17 cellular contexts compared by ENCODE assay signal in the genomic region with DNA sequence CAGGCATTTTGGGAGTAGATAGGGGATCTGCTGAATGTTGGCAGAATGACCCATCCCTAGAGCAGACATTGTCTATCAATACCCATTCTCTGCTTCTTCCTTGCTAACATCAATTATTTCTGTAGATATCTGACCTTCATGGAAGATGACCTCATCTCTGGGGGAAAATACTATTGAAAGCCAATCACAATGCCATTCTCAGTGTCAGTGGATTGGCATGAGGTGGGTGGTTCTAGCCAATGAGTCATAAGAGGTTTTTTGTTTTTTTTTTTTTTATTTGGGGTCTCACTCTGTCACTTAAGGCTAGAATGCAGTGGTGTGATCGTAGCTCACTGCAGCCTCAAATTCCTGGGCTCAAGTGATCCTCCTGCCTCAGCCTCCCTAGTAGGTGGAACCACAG. TPM values are rescaled to one million over a fixed set of nuclear protein-coding genes. Genes with fewer than 3 reads are reported as not detected.
DNase-seq lines count a peak whose midpoint lies in the region; ATAC-seq, FAIRE-seq and TF ChIP-seq lines count a peak whose summit lies in the region.
"Had no signal": no experiment of that assay in that cellular context is flagged by ENCODE, and none has a peak within 500 bp of the region (broad histone marks: within the 10 kb centered on the region; RNA-seq: fewer than 3 reads in every experiment).

No MANE protein-coding gene starts in this region.

- H3K9me3 ChIP-seq in T-helper 17 cell (ENCODE audit: control insufficient read depth, low read length, poor library complexity, severe bottlenecking) (no peaks in the 10 kb centered on the region), fibroblast of lung (ENCODE audit: control insufficient read depth, insufficient read depth, low read depth, low read length) (no peaks in the 10 kb centered on the region), skeletal muscle satellite cell (replicated peaks; ENCODE audit: low read length) (no peaks in the 10 kb centered on the region)
- H3K9me3 ChIP-seq: neutrophil had no signal

- H3K4me1 Mint-ChIP-seq in T-helper 17 cell = peaks cover 2% of the 10 kb centered on the region

- H3K79me2 ChIP-seq in fibroblast of lung (ENCODE audit: control insufficient read depth, insufficient read depth, low read length) = no peaks in the 10 kb centered on the region

- no peaks in the 10 kb centered on the region for H3K36me3 Mint-ChIP-seq in T-helper 17 cell (ENCODE audit: low read depth)

- H3K27me3 Mint-ChIP-seq in T-helper 17 cell = no peaks in the 10 kb centered on the region

- no peak for TF ChIP-seq POLR2A in H54 (IDR thresholded peaks at IDR 0.05; ENCODE audit: low read depth, low read length)

- TF ChIP-seq CTCF in fibroblast of lung (conservative IDR thresholded peaks at IDR 0.05 in 1 of 2, IDR thresholded peaks at IDR 0.05 in 1 of 2; ENCODE audit: low read depth in 1 of 2, low read length in 2 of 2) = no peak

- no peak overlapping the region for H2AFZ ChIP-seq in fibroblast of lung (ENCODE audit: low read length)

- no peak overlapping the region for H3K4me2 ChIP-seq in fibroblast of lung (ENCODE audit: extremely low read depth, insufficient read depth, low read length)
- peak overlapping the region; percentile 60 for H3K4me2 ChIP-seq in skeletal muscle satellite cell (ENCODE audit: low read length)
- H3K4me2 ChIP-seq: KMS-11 had no signal

- H3K27ac ChIP-seq in fibroblast of lung (ENCODE audit: insufficient read depth, low read length) = peak overlapping the region; percentile 50
- H3K27ac ChIP-seq: KMS-11, neutrophil had no signal

- H3K27me3 ChIP-seq in fibroblast of lung (ENCODE audit: control insufficient read depth, insufficient read depth, low read length) (no peaks in the 10 kb centered on the region), skeletal muscle satellite cell (ENCODE audit: control insufficient read depth, insufficient read depth, low read length) (no peaks in the 10 kb centered on the region)
- H3K27me3 ChIP-seq: neutrophil had no signal

- H3K4me3 ChIP-seq in fibroblast of lung (replicated peaks in 1 of 4; ENCODE audit: control extremely low read depth in 1 of 4, insufficient read depth in 1 of 4, low read depth in 3 of 4, low read length in 4 of 4) = no peak overlapping the region
- peak overlapping the region; percentile 6 for H3K4me3 ChIP-seq in skeletal muscle satellite cell (ENCODE audit: low read length)

- H3K4me1 ChIP-seq in fibroblast of lung (ENCODE audit: control insufficient read depth, extremely low read depth, insufficient read depth, low read length) (peaks cover 11% of the 10 kb centered on the region), skeletal muscle satellite cell (ENCODE audit: control insufficient read depth, insufficient read depth, low read length) (peaks cover 39% of the 10 kb centered on the region)

- FAIRE-seq in H54 (lab: Jason Lieb, UNC) = peak; percentile 60
- FAIRE-seq: colon, frontal cortex had no signal

- H3K36me3 ChIP-seq in fibroblast of lung (ENCODE audit: control insufficient read depth, insufficient read depth, low read length) (peaks cover 19% of the 10 kb centered on the region), skeletal muscle satellite cell (ENCODE audit: insufficient read depth, low read length) (peaks cover 60% of the 10 kb centered on the region)

- no peaks in the 10 kb centered on the region for H4K20me1 ChIP-seq in fibroblast of lung (ENCODE audit: control insufficient read depth, extremely low read depth, insufficient read depth, low read length)

- ATAC-seq in T-helper 17 cell (no peak), HG03469 (IDR thresholded peaks at IDR 0.05; ENCODE audit: unreplicated experiment) (no peak), GM21447 (IDR thresholded peaks at IDR 0.05; ENCODE audit: unreplicated experiment) (no peak)
- ATAC-seq: left lobe of liver had no signal

- DNase-seq in H54 (ENCODE audit: insufficient read length, low spot score) (no peak), T-helper 17 cell (no peak), fibroblast of lung (ENCODE audit: low read depth in 2 of 2) (peak; percentile 39 to 76), midbrain (lab: John Stamatoyannopoulos, UW) (no peak), Kasumi-1 (lab: John Stamatoyannopoulos, UW) (no peak)
- DNase-seq: activated CD4-positive, alpha-beta T cell treated with anti-CD3 and anti-CD28 coated beads for 48 hours; activated gamma-delta T cell treated with Interleukin-2 at 50 U/mL for 16 hours; C1 segment of cervical spinal cord; NCI-H2081 had no signal

- no peak overlapping the region for H3K9ac ChIP-seq in fibroblast of lung (ENCODE audit: insufficient read depth, low read length)
- H3K9ac ChIP-seq in skeletal muscle satellite cell (ENCODE audit: low read depth, low read length) = peak overlapping the region; percentile 61
- H3K9ac ChIP-seq: KMS-11 had no signal

- H3K4me3 Mint-ChIP-seq in T-helper 17 cell = no peak overlapping the region

- peak overlapping the region; percentile 83 for H3K27ac Mint-ChIP-seq in T-helper 17 cell

RNA-seq across cellular contexts. Expression of a gene that starts 42.5 kb away (rescaled TPM):
- 10 to 100 TPM; 64.6 to 67.3 TPM for total RNA-seq in T-helper 17 cell
- total RNA-seq in fibroblast of lung = 70.6 and 91.7 TPM in 2 replicates
- polyA plus RNA-seq in fibroblast of lung = 58.9 and 76.6 TPM in 2 replicates
- 32.4 and 58.1 TPM in 2 replicates for polyA plus RNA-seq in fibroblast of lung (2012)
- polyA minus RNA-seq in fibroblast of lung (ENCODE audit: low replicate concordance) = 222 and 271 TPM in 2 replicates
- 73.8 and 74.0 TPM in 2 replicates for total RNA-seq in skeletal muscle satellite cell (2012; rRNA removed)

Comparison
In these comparisons a context has a peak if more than half of its experiments do, and no peak if none do; other contexts are left out.
1. DNase-seq: peak in fibroblast of lung (2 of 2); none in H54 (single experiment), T-helper 17 cell (0 of 3), midbrain (single experiment) and Kasumi-1 (0 of 2).